25 cellular contexts compared by ENCODE assay signal in genomic region chr11:66910016-66910415, GRCh38. TPM values are rescaled to one million over a fixed set of nuclear protein-coding genes. Genes with fewer than 3 reads are reported as not detected.
"Had no signal": no experiment of that assay in that cellular context is flagged by ENCODE, and none has a peak within 500 bp of the region (broad histone marks: within the 10 kb centered on the region; RNA-seq: fewer than 3 reads in every experiment).

No MANE protein-coding gene starts in this region.

- FAIRE-seq: small intestine, urothelium cell line had no signal

- H3K9ac ChIP-seq: parathyroid adenoma had no signal

- H3K27me3 ChIP-seq: ovary, right lobe of liver, sigmoid colon, stomach, thyroid gland, tibial nerve, upper lobe of left lung, vagina had no signal

- H3K36me3 ChIP-seq: ovary, right lobe of liver, sigmoid colon, stomach, thoracic aorta, thyroid gland, tibial nerve, upper lobe of left lung, vagina had no signal

- H2AFZ ChIP-seq: parathyroid adenoma had no signal

- H3K4me1 ChIP-seq: upper lobe of left lung had no signal

- DNase-seq: naive thymus-derived CD4-positive, alpha-beta T cell; natural killer cell; occipital lobe; ovary; psoas muscle; right cardiac atrium; right lobe of liver; sigmoid colon; small intestine; stimulated activated CD4-positive, alpha-beta T cell treated with anti-CD3 and anti-CD28 coated beads, Interleukin-15, amount 100 ng/mL, for 24 hours; stimulated activated CD4-positive, alpha-beta T cell treated with anti-CD3 and anti-CD28 coated beads, Interleukin-2, amount 100 ng/mL, for 24 hours; stimulated activated CD4-positive, alpha-beta T cell treated with anti-CD3 and anti-CD28 coated beads, Interleukin-2, amount 100 ng/mL, for 48 hours; stimulated activated CD4-positive, alpha-beta T cell treated with anti-CD3 and anti-CD28 coated beads, Interleukin-4, amount 100 ng/mL, for 24 hours; stimulated activated naive B cell treated with anti-CD40 and anti-IgM and Interleukin-4, amounts not matched to agents 10 μg/mL and 1 μg/mL and 100 μg/mL, for 72 hours; stimulated activated naive CD4-positive, alpha-beta T cell treated with Interleukin-2 at 50 U/mL for 16 hours; stomach; thyroid gland; trophoblast cell; upper lobe of left lung had no signal

- ATAC-seq: naive thymus-derived CD4-positive, alpha-beta T cell; natural killer cell; right cardiac atrium; right lobe of liver; stimulated activated effector memory CD8-positive, alpha-beta T cell treated with anti-CD3 and anti-CD28 coated beads, Interleukin-12 subunit alpha, Interleukin-12 subunit beta, amount 100 ng/mL, for 72 hours; stimulated activated naive B cell treated with anti-CD40 and anti-IgM and Interleukin-4, amounts not matched to agents 10 μg/mL and 1 μg/mL and 100 μg/mL, for 72 hours had no signal

- H3K27ac ChIP-seq: ovary, parathyroid adenoma, psoas muscle, right lobe of liver, sigmoid colon, stomach, thoracic aorta, thyroid gland, upper lobe of left lung, vagina had no signal

- H3K4me3 ChIP-seq: ovary, psoas muscle, right lobe of liver, sigmoid colon, stomach, thoracic aorta, thyroid gland, tibial nerve, upper lobe of left lung, vagina had no signal

- H3K9me3 ChIP-seq: ovary, psoas muscle, right lobe of liver, sigmoid colon, stomach, thoracic aorta, thyroid gland, tibial nerve, upper lobe of left lung, vagina had no signal

RNA-seq across cellular contexts. Expression of gene LRFN4, which starts 53.2 kb away (rescaled TPM):
- polyA plus RNA-seq: naive thymus-derived CD4-positive, alpha-beta T cell had no signal
